28 cellular contexts compared by ENCODE assay signal in the genomic region with DNA sequence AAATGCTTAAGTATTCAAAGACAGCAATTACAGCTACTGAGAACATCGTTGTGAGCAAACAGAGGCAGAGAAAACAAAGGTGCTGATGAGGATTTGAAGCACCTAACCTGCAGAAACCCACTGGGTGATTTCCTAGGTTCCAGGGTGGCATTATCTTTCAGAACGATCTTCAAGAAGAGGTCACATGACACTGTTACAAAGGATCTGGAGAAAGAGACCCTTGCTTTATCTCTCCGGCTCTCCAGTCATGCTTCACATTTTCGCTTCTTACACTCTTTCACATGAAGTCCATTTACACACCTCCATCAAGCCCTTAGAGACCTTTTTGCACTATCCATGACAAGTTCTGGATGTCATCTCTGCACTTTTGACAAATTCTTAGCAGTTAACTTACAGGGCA.
DNase-seq lines count a peak whose midpoint lies in the region; ATAC-seq and TF ChIP-seq lines count a peak whose summit lies in the region.
"Had no signal": no experiment of that assay in that cellular context is flagged by ENCODE, and none has a peak within 500 bp of the region (broad histone marks: within the 10 kb centered on the region; RNA-seq: fewer than 3 reads in every experiment).

No MANE protein-coding gene starts in this region.

- H3K79me2 ChIP-seq in OCI-LY3 (ENCODE audit: low read length), result peaks cover 12% of the 10 kb centered on the region

- H3K4me1 ChIP-seq in OCI-LY3 (ENCODE audit: low read length), result peaks cover 27% of the 10 kb centered on the region
- H3K4me1 ChIP-seq: ascending aorta, BE2C, foreskin keratinocyte had no signal

- no peak for TF ChIP-seq CTCF in OCI-LY3 (IDR thresholded peaks at IDR 0.05; ENCODE audit: low read depth, low read length)
- no peak for TF ChIP-seq CTCF in type B pancreatic cell (conservative IDR thresholded peaks at IDR 0.05)
- TF ChIP-seq CTCF in lower leg skin (IDR thresholded peaks at IDR 0.05), result no peak

- H2AFZ ChIP-seq in OCI-LY3 (ENCODE audit: low read depth, low read length), result no peak overlapping the region

- no peaks in the 10 kb centered on the region for H3K36me3 ChIP-seq in OCI-LY3 (replicated peaks; ENCODE audit: low read depth, low read length)
- H3K36me3 ChIP-seq: ascending aorta, BE2C, stomach, thyroid gland had no signal

- peaks cover 1 to 3% of the 10 kb centered on the region in 2 donors for H3K36me3 Mint-ChIP-seq in activated T-cell treated with anti-CD3 and anti-CD28 coated beads, Interleukin-2, amount 50 U/mL, for 72 hours (ENCODE audit: insufficient read depth in 2 of 2)
- peaks cover 0 to 3% (median 3%) of the 10 kb centered on the region in 3 donors for H3K36me3 Mint-ChIP-seq in immature natural killer cell
- H3K36me3 Mint-ChIP-seq in type B pancreatic cell, result no peaks in the 10 kb centered on the region
- H3K36me3 Mint-ChIP-seq: activated naive CD4-positive, alpha-beta T cell treated with anti-CD3 and anti-CD28 coated beads, Interleukin-2, amount 50 U/mL, for 24 hours had no signal

- H3K4me3 Mint-ChIP-seq in activated T-cell treated with anti-CD3 and anti-CD28 coated beads, Interleukin-2, amount 50 U/mL, for 72 hours, result peak overlapping the region; percentile 42 to 90
- peak overlapping the region in 4 of 5 donors; percentile 19 to 87 (median 62) for H3K4me3 Mint-ChIP-seq in immature natural killer cell
- peak overlapping the region; percentile 89 for H3K4me3 Mint-ChIP-seq in type B pancreatic cell
- H3K4me3 Mint-ChIP-seq: dendritic cell treated with granulocyte-macrophage colony-stimulating factor and Interleukin-4, amounts not matched to agents 40 ng/mL and 50 ng/mL, for 4 days had no signal

- no peaks in the 10 kb centered on the region for H3K9me3 Mint-ChIP-seq in activated T-cell treated with anti-CD3 and anti-CD28 coated beads, Interleukin-2, amount 50 U/mL, for 72 hours
- no peaks in the 10 kb centered on the region for H3K9me3 Mint-ChIP-seq in immature natural killer cell
- H3K9me3 Mint-ChIP-seq in type B pancreatic cell, result no peaks in the 10 kb centered on the region
- H3K9me3 Mint-ChIP-seq: activated naive CD4-positive, alpha-beta T cell treated with anti-CD3 and anti-CD28 coated beads, Interleukin-2, amount 50 U/mL, for 24 hours; dendritic cell treated with granulocyte-macrophage colony-stimulating factor and Interleukin-4, amounts not matched to agents 40 ng/mL and 50 ng/mL, for 4 days; endodermal cell had no signal

- H4K20me1 ChIP-seq in OCI-LY3 (ENCODE audit: insufficient read depth, low read length), result no peaks in the 10 kb centered on the region

- no peak for ATAC-seq in activated T-cell treated with anti-CD3 and anti-CD28 coated beads, Interleukin-2, amount 50 U/mL, for 72 hours (replicated peaks in 1 of 2)
- ATAC-seq in GM21619 (IDR thresholded peaks at IDR 0.05; ENCODE audit: unreplicated experiment), result no peak
- ATAC-seq: esophagus mucosa, foreskin keratinocyte, T-helper 17 cell had no signal

- intact Hi-C loops in lower leg skin (cut with DNase I; ENCODE audit: low total_unique reads), result no loop called here

- H3K4me2 ChIP-seq in OCI-LY3 (ENCODE audit: low read length), result peak overlapping the region; percentile 83

- no peak overlapping the region for H3K9ac ChIP-seq in OCI-LY3 (ENCODE audit: low read length)

- no peak overlapping the region for H3K4me3 ChIP-seq in OCI-LY3 (ENCODE audit: low read length)
- no peak overlapping the region for H3K4me3 ChIP-seq in lower leg skin (ENCODE audit: low read depth, poor library complexity, severe bottlenecking)
- H3K4me3 ChIP-seq: stomach, thyroid gland had no signal

- no peaks in the 10 kb centered on the region for H3K27me3 ChIP-seq in OCI-LY3 (ENCODE audit: low read depth, low read length)
- H3K27me3 ChIP-seq: ascending aorta, thyroid gland had no signal

- H3K27ac ChIP-seq in OCI-LY3 (ENCODE audit: low read length), result no peak overlapping the region
- H3K27ac ChIP-seq: ascending aorta, foreskin keratinocyte, RWPE1, stomach had no signal

- H3K27ac Mint-ChIP-seq in activated T-cell treated with anti-CD3 and anti-CD28 coated beads, Interleukin-2, amount 50 U/mL, for 72 hours, result no peak overlapping the region
- H3K27ac Mint-ChIP-seq in immature natural killer cell (no peak overlapping the region), type B pancreatic cell (no peak overlapping the region)
- H3K27ac Mint-ChIP-seq: activated naive CD4-positive, alpha-beta T cell treated with anti-CD3 and anti-CD28 coated beads, Interleukin-2, amount 50 U/mL, for 24 hours; dendritic cell treated with granulocyte-macrophage colony-stimulating factor and Interleukin-4, amounts not matched to agents 40 ng/mL and 50 ng/mL, for 4 days; endodermal cell; T-helper 17 cell had no signal

- no peak for DNase-seq in activated T-cell treated with anti-CD3 and anti-CD28 coated beads, Interleukin-2, amount 50 U/mL, for 72 hours
- no peak for DNase-seq in activated T-cell treated with anti-CD3 and anti-CD28 coated beads for 4 hours
- no peak for DNase-seq in immature natural killer cell
- no peak for DNase-seq in type B pancreatic cell (ENCODE audit: extremely low spot score, unreplicated experiment)
- DNase-seq in DMS 273 treated with DMSO at 0.1 percent for 48 hours (lab: John Stamatoyannopoulos, UW), result no peak
- DNase-seq in lower leg skin (ENCODE audit: low spot score in 2 of 2), result no peak
- DNase-seq: BE2C, COR-L47, DMS79 treated with DMSO at 0.1 percent for 48 hours, endodermal cell, foreskin keratinocyte, GF-D8, H7, mammary epithelial cell, NCI-H1105, NCI-H2029, NCI-H82, nucleus accumbens, stomach, T-helper 17 cell had no signal

- peaks cover 59% of the 10 kb centered on the region for H3K27me3 Mint-ChIP-seq in activated T-cell treated with anti-CD3 and anti-CD28 coated beads, Interleukin-2, amount 50 U/mL, for 72 hours (ENCODE audit: low read depth)
- H3K27me3 Mint-ChIP-seq in immature natural killer cell (ENCODE audit: low read depth in 3 of 3), result peaks cover 6 to 24% (median 8%) of the 10 kb centered on the region in 3 donors
- H3K27me3 Mint-ChIP-seq in type B pancreatic cell, result peaks cover 56% of the 10 kb centered on the region

- peaks cover 24% of the 10 kb centered on the region for H3K4me1 Mint-ChIP-seq in activated T-cell treated with anti-CD3 and anti-CD28 coated beads, Interleukin-2, amount 50 U/mL, for 72 hours (ENCODE audit: low read depth)
- H3K4me1 Mint-ChIP-seq in immature natural killer cell (peaks cover 7 to 21% of the 10 kb centered on the region in 2 donors), type B pancreatic cell (ENCODE audit: unreplicated experiment) (peaks cover 12% of the 10 kb centered on the region)

- WGBS in lower leg skin, 2 donors, result 55 to 68% methylated on average over 4 of the region's 4 CpGs

- TF ChIP-seq POLR2A in lower leg skin (IDR thresholded peaks at IDR 0.05), result no peak

- H3K9me3 ChIP-seq in OCI-LY3 (ENCODE audit: insufficient read depth, low read length), result no peaks in the 10 kb centered on the region
- H3K9me3 ChIP-seq: ascending aorta, BE2C, stomach, thyroid gland had no signal
